In genomic region chr17:69069289-69069688, GRCh38 we compare ENCODE assay signal across 21 cellular contexts. TPM values are rescaled to one million over a fixed set of nuclear protein-coding genes. Genes with fewer than 3 reads are reported as not detected.
"Had no signal": no experiment of that assay in that cellular context is flagged by ENCODE, and none has a peak within 500 bp of the region (broad histone marks: within the 10 kb centered on the region; RNA-seq: fewer than 3 reads in every experiment).

No MANE protein-coding gene starts in this region.

- H3K36me3 ChIP-seq: sigmoid colon, thoracic aorta had no signal

- H3K4me1 ChIP-seq: sigmoid colon had no signal

- H3K4me1 Mint-ChIP-seq: brain had no signal

- H3K27ac ChIP-seq: heart right ventricle, sigmoid colon, thoracic aorta had no signal

- H3K9me3 ChIP-seq: mucosa of descending colon, sigmoid colon, thoracic aorta had no signal

- H3K9me3 Mint-ChIP-seq: activated T-helper 2 cell treated with anti-CD3 and anti-CD28 coated beads, Interferon-gamma antibody, Interleukin-2, Interleukin-4, amounts not matched to agents 10 μg/mL and 5 μg/mL and 100 μg/mL, durations not matched to agents 14 hours and 24 hours and 36 hours had no signal

- H3K4me3 ChIP-seq: heart right ventricle, mucosa of descending colon, sigmoid colon, thoracic aorta had no signal

- H3K27me3 ChIP-seq: sigmoid colon had no signal

- H3K36me3 Mint-ChIP-seq: activated CD4-positive, alpha-beta memory T cell treated with anti-CD3 and anti-CD28 coated beads for 36 hours; brain had no signal

- H3K4me3 Mint-ChIP-seq: activated B cell treated with CpG ODN at 0.5 μM for 24 hours; activated CD4-positive, alpha-beta memory T cell treated with anti-CD3 and anti-CD28 coated beads for 36 hours; activated naive CD4-positive, alpha-beta T cell treated with anti-CD3 and anti-CD28 coated beads for 36 hours; brain; naive B cell; stimulated activated naive B cell treated with anti-CD40 and anti-IgM and Interleukin-4, amounts not matched to agents 10 μg/mL and 1 μg/mL and 100 μg/mL, for 72 hours; T-helper 2 cell treated with Interferon-gamma antibody and Interleukin-4, amounts not matched to agents 5 μg/mL and 100 μg/mL, for 36 hours had no signal

- ATAC-seq: left lobe of liver; mucosa of descending colon; stimulated activated naive B cell treated with anti-CD40 and anti-IgM and Interleukin-4, amounts not matched to agents 10 μg/mL and 1 μg/mL and 100 μg/mL, for 72 hours had no signal

- FAIRE-seq: colon had no signal

- H3K27me3 Mint-ChIP-seq: activated B cell treated with CpG ODN at 0.5 μM for 24 hours; naive B cell; stimulated activated naive B cell treated with anti-CD40 and anti-IgM and Interleukin-4, amounts not matched to agents 10 μg/mL and 1 μg/mL and 100 μg/mL, for 72 hours had no signal

- DNase-seq: activated B cell treated with CpG ODN at 0.5 μM for 24 hours; activated CD4-positive, alpha-beta memory T cell treated with anti-CD3 and anti-CD28 coated beads for 36 hours; activated CD4-positive, alpha-beta T cell treated with anti-CD3 and anti-CD28 coated beads for 4 hours; activated naive CD4-positive, alpha-beta T cell treated with anti-CD3 and anti-CD28 coated beads for 36 hours; caudate nucleus; erythroblast; heart right ventricle; islet precursor cell; mucosa of descending colon; naive B cell; nucleus accumbens; posterior cingulate gyrus; sigmoid colon; stimulated activated CD4-positive, alpha-beta T cell treated with anti-CD3 and anti-CD28 coated beads, Interleukin-4, amount 100 ng/mL, for 4 hours; stimulated activated naive B cell treated with anti-CD40 and anti-IgM and Interleukin-4, amounts not matched to agents 10 μg/mL and 1 μg/mL and 100 μg/mL, for 72 hours had no signal

- H3K27ac Mint-ChIP-seq: activated B cell treated with CpG ODN at 0.5 μM for 24 hours; activated CD4-positive, alpha-beta memory T cell treated with anti-CD3 and anti-CD28 coated beads for 36 hours; activated naive CD4-positive, alpha-beta T cell treated with anti-CD3 and anti-CD28 coated beads for 36 hours; activated T-helper 2 cell treated with anti-CD3 and anti-CD28 coated beads, Interferon-gamma antibody, Interleukin-2, Interleukin-4, amounts not matched to agents 10 μg/mL and 5 μg/mL and 100 μg/mL, durations not matched to agents 14 hours and 24 hours and 36 hours; naive B cell; stimulated activated naive B cell treated with anti-CD40 and anti-IgM and Interleukin-4, amounts not matched to agents 10 μg/mL and 1 μg/mL and 100 μg/mL, for 72 hours; T-helper 2 cell treated with Interferon-gamma antibody and Interleukin-4, amounts not matched to agents 5 μg/mL and 100 μg/mL, for 36 hours had no signal

RNA-seq across cellular contexts. Expression of gene ABCA9, which starts 8.6 kb away (rescaled TPM):
- total RNA-seq: activated CD4-positive, alpha-beta memory T cell treated with anti-CD3 and anti-CD28 coated beads for 36 hours; activated naive CD4-positive, alpha-beta T cell treated with anti-CD3 and anti-CD28 coated beads for 36 hours; activated T-helper 2 cell treated with anti-CD3 and anti-CD28 coated beads, Interferon-gamma antibody, Interleukin-2, Interleukin-4, amounts not matched to agents 10 μg/mL and 5 μg/mL and 100 μg/mL, durations not matched to agents 14 hours and 24 hours and 36 hours had no signal
